17 cellular contexts compared by ENCODE assay signal in the genomic region with DNA sequence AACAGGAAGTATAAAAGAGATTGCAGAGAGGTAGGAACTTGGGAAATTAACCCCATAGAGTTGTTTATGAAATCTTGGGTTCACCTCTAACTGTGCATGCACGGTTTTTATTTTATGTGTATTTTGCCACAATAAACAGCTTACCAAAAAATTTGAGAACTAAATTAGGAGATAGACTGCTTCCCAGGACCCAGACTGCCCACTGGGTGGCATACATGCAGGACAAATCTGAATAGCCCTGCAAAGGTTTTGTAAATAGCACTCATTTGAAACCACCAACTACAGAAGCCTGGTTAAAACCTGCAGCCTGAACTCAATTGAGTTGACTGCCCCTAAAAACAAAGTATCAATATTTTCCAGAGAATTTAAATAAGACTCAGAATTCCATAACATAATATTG.
A peak's percentile ranks its signal among the peaks of the same experiment; 100 is the strongest.
DNase-seq lines count a peak whose midpoint lies in the region; ATAC-seq and TF ChIP-seq lines count a peak whose summit lies in the region.
"Had no signal": no experiment of that assay in that cellular context is flagged by ENCODE, and none has a peak within 500 bp of the region (broad histone marks: within the 10 kb centered on the region; RNA-seq: fewer than 3 reads in every experiment).

No MANE protein-coding gene starts in this region.

- H3K27ac ChIP-seq in GM23338 (ENCODE audit: low read depth) (no peak overlapping the region), thyroid gland (no peak overlapping the region)
- H3K27ac ChIP-seq: coronary artery, psoas muscle, thoracic aorta had no signal

- H3K27me3 Mint-ChIP-seq in GM23338 (ENCODE audit: insufficient read depth, low read depth, poor library complexity) = peaks cover 6% of the 10 kb centered on the region
- H3K27me3 Mint-ChIP-seq: activated T-helper 17 cell treated with anti-CD3 and anti-CD28 coated beads, Interleukin-2, amount 50 U/mL, for 72 hours had no signal

- no peaks in the 10 kb centered on the region for H3F3A ChIP-seq in GM23338 (replicated peaks; ENCODE audit: low read depth)

- 0 out of 2 replicates have a peak overlapping the region, but pooled peaks have one; percentile 17 for H3K27ac Mint-ChIP-seq in GM23338
- H3K27ac Mint-ChIP-seq: activated CD8-positive, alpha-beta T cell treated with anti-CD3 and anti-CD28 coated beads, Interleukin-2, amount 10 ng/mL, durations not matched to agents 7 days and 5 days; activated T-helper 17 cell treated with anti-CD3 and anti-CD28 coated beads, Interleukin-2, amount 50 U/mL, for 72 hours had no signal

- no peaks in the 10 kb centered on the region for H3K9me2 ChIP-seq in GM23338 (ENCODE audit: insufficient read depth)

- H3K9me3 Mint-ChIP-seq in GM23338 = peaks cover 44% of the 10 kb centered on the region

- H3K4me1 ChIP-seq in BE2C (no peaks in the 10 kb centered on the region), GM23338 (ENCODE audit: insufficient read depth) (0 out of 2 replicates have a peak, but pooled peaks cover 5% of the 10 kb centered on the region), thyroid gland (no peaks in the 10 kb centered on the region)
- H3K4me1 ChIP-seq: psoas muscle had no signal

- no peak overlapping the region for H2AFZ ChIP-seq in GM23338

- peaks cover 9% of the 10 kb centered on the region for H3K4me1 Mint-ChIP-seq in GM23338
- H3K4me1 Mint-ChIP-seq: activated T-helper 17 cell treated with anti-CD3 and anti-CD28 coated beads, Interleukin-2, amount 50 U/mL, for 72 hours had no signal

- H3K36me3 ChIP-seq in BE2C (no peaks in the 10 kb centered on the region), GM23338 (ENCODE audit: insufficient read depth) (no peaks in the 10 kb centered on the region), thyroid gland (no peaks in the 10 kb centered on the region)
- H3K36me3 ChIP-seq: thoracic aorta had no signal

- intact Hi-C loops in thyroid gland (cut with DNase I) = no loop called here

- no peaks in the 10 kb centered on the region for H3K79me2 ChIP-seq in GM23338 (replicated peaks; ENCODE audit: insufficient read depth)

- H3K9me3 ChIP-seq in BE2C (no peaks in the 10 kb centered on the region), thyroid gland (no peaks in the 10 kb centered on the region)
- H3K9me3 ChIP-seq: psoas muscle had no signal

- ATAC-seq in GM23338 = peak; percentile 64
- no peak for ATAC-seq in HG02798 (IDR thresholded peaks at IDR 0.05; ENCODE audit: poor library complexity, unreplicated experiment)
- ATAC-seq in HG03439 (IDR thresholded peaks at IDR 0.05; ENCODE audit: unreplicated experiment) = no peak
- ATAC-seq: activated CD8-positive, alpha-beta T cell treated with anti-CD3 and anti-CD28 coated beads, Interleukin-2, amount 10 ng/mL, durations not matched to agents 7 days and 5 days; activated T-helper 17 cell treated with anti-CD3 and anti-CD28 coated beads, Interleukin-2, amount 50 U/mL, for 72 hours; esophagus mucosa; left lobe of liver; psoas muscle had no signal

- no peak overlapping the region for H3K4me2 ChIP-seq in GM23338

- 40 to 54% methylated on average over 1 of the region's 1 CpG for WGBS in thyroid gland, 2 donors

- TF ChIP-seq CTCF in BE2C (IDR thresholded peaks at IDR 0.05; ENCODE audit: low read depth, low read length) = peak; percentile 34
- TF ChIP-seq CTCF in GM23338 (conservative IDR thresholded peaks at IDR 0.05; ENCODE audit: low read depth in 2 of 2) = peak; percentile 52
- TF ChIP-seq CTCF in fibroblast of mammary gland (conservative IDR thresholded peaks at IDR 0.05; ENCODE audit: control insufficient read depth, insufficient read depth, low read depth, low read length) = peak; percentile 35
- TF ChIP-seq CTCF in thyroid gland (IDR thresholded peaks at IDR 0.05) = no peak

- DNase-seq in BE2C (no peak), GM23338 (ENCODE audit: low spot score) (peak; percentile 50), RPMI7951 (ENCODE audit: low read depth) (peak; percentile 14), fibroblast of mammary gland (ENCODE audit: low read depth) (peak; percentile 8), NCI-H1105 treated with DMSO at 0.1 percent for 48 hours (lab: John Stamatoyannopoulos, UW) (no peak), thyroid gland (no peak)
- DNase-seq: activated CD8-positive, alpha-beta T cell treated with anti-CD3 and anti-CD28 coated beads, Interleukin-2, amount 10 ng/mL, durations not matched to agents 7 days and 5 days; EL; NCI-H2107; psoas muscle had no signal

- H3K4me3 ChIP-seq in BE2C (ENCODE audit: low read depth, low read length) (no peak overlapping the region), GM23338 (no peak overlapping the region), fibroblast of mammary gland (ENCODE audit: control insufficient read depth, low read depth, low read length) (no peak overlapping the region), thyroid gland (replicated peaks in 1 of 3) (no peak overlapping the region)
- H3K4me3 ChIP-seq: coronary artery, psoas muscle, thoracic aorta had no signal

- H3K27me3 ChIP-seq in BE2C = no peaks in the 10 kb centered on the region
- no peaks in the 10 kb centered on the region for H3K27me3 ChIP-seq in GM23338 (ENCODE audit: insufficient read depth)
- H3K27me3 ChIP-seq in thyroid gland = no peaks in the 10 kb centered on the region

- H4K20me1 ChIP-seq in GM23338 (replicated peaks; ENCODE audit: insufficient read depth) = no peaks in the 10 kb centered on the region

- peaks cover 25% of the 10 kb centered on the region for H3K36me3 Mint-ChIP-seq in GM23338 (ENCODE audit: low read depth)

- H3K4me3 Mint-ChIP-seq in GM23338 = no peak overlapping the region
- H3K4me3 Mint-ChIP-seq: activated CD8-positive, alpha-beta T cell treated with anti-CD3 and anti-CD28 coated beads, Interleukin-2, amount 10 ng/mL, durations not matched to agents 7 days and 5 days; activated T-helper 17 cell treated with anti-CD3 and anti-CD28 coated beads, Interleukin-2, amount 50 U/mL, for 72 hours had no signal

- TF ChIP-seq POLR2A in thyroid gland (IDR thresholded peaks at IDR 0.05) = no peak

TF ChIP-seq in GM23338, 12 proteins besides CTCF, POLR2A, EP300 and RAD21 (continues in another document):
- TF ChIP-seq REST (IDR thresholded peaks at IDR 0.05; ENCODE audit: unreplicated experiment) (no peak), POLR2AphosphoS5 (IDR thresholded peaks at IDR 0.05; ENCODE audit: low read depth) (no peak), ZNF331 (CRISPR knock-in tag; IDR thresholded peaks at IDR 0.05; ENCODE audit: low read depth) (no peak), JUNB (IDR thresholded peaks at IDR 0.05; ENCODE audit: unreplicated experiment) (no peak), STAT1 (IDR thresholded peaks at IDR 0.05; ENCODE audit: unreplicated experiment) (no peak), EZH2phosphoT487 (IDR thresholded peaks at IDR 0.05; ENCODE audit: unreplicated experiment) (no peak)

Comparison
In these comparisons a context has a peak if more than half of its experiments do, and no peak if none do; other contexts are left out.
1. DNase-seq: peak in GM23338 (single experiment), RPMI7951 (single experiment) and fibroblast of mammary gland (single experiment); none in BE2C (single experiment), NCI-H1105 treated with DMSO at 0.1 percent for 48 hours (single experiment) and thyroid gland (0 of 2).
2. CTCF ChIP-seq: peak in BE2C (single experiment), GM23338 (2 of 2) and fibroblast of mammary gland (single experiment); none in thyroid gland (0 of 6).